8 cellular contexts compared by ENCODE assay signal in genomic region chr2:230643576-230644291, GRCh38.
A peak's percentile ranks its signal among the peaks of the same experiment; 100 is the strongest.
DNase-seq lines count a peak whose midpoint lies in the region; ATAC-seq and TF ChIP-seq lines count a peak whose summit lies in the region.

No MANE protein-coding gene starts in this region.

- H4K20me1 ChIP-seq in DND-41 (ENCODE audit: insufficient read depth, low read length), result no peaks in the 10 kb centered on the region

- H2AFZ ChIP-seq in DND-41 (ENCODE audit: low read depth, low read length), result peak overlapping the region; percentile 12

- ATAC-seq in DND-41 (ENCODE audit: insufficient read depth, low read depth) (peak; percentile 74), GM21717 (IDR thresholded peaks at IDR 0.05; ENCODE audit: unreplicated experiment) (peak; percentile 68)

- no peaks in the 10 kb centered on the region for H3K27me3 ChIP-seq in DND-41 (ENCODE audit: insufficient read depth, low read length, poor library complexity)
- no peaks in the 10 kb centered on the region for H3K27me3 ChIP-seq in adrenal gland
- no peaks in the 10 kb centered on the region for H3K27me3 ChIP-seq in neutrophil

- TF ChIP-seq POLR2A in adrenal gland (IDR thresholded peaks at IDR 0.05), result no peak

- WGBS in adrenal gland, 4 donors, result 50 to 63% (median 60%) methylated on average over 7 to 9 of the region's 9 CpGs

- DNase-seq in DND-41 (no peak), NCI-H510A (lab: John Stamatoyannopoulos, UW) (peak; percentile 52), adrenal gland (peak; percentile 35 to 75 (median 51)), NCI-H2081 (lab: John Stamatoyannopoulos, UW) (no peak), NCI-H526 (lab: John Stamatoyannopoulos, UW) (no peak)
- no peak for DNase-seq in effector CD4-positive, alpha-beta T cell

- no peak overlapping the region for H3K4me3 ChIP-seq in DND-41 (ENCODE audit: low read depth in 1 of 2, low read length in 2 of 2)
- H3K4me3 ChIP-seq in adrenal gland, result no peak overlapping the region
- H3K4me3 ChIP-seq in neutrophil (ENCODE audit: low read depth in 1 of 2, low read length in 1 of 2), result peak overlapping the region; percentile 21 to 25

- H3K9ac ChIP-seq in DND-41 (ENCODE audit: low read depth, low read length), result no peak overlapping the region

- H3K4me1 ChIP-seq in DND-41 (ENCODE audit: insufficient read depth, low read length) (peaks cover 9% of the 10 kb centered on the region), adrenal gland (replicated peaks in 1 of 2) (peaks cover 0 to 8% of the 10 kb centered on the region in 2 donors), neutrophil (ENCODE audit: control insufficient read depth in 1 of 2, insufficient read depth in 1 of 2, low read depth in 1 of 2, low read length in 1 of 2) (peaks cover 32 to 35% of the 10 kb centered on the region in 2 experiments)

- H3K9me3 ChIP-seq in DND-41 (ENCODE audit: insufficient read depth, low read length, severe bottlenecking), result no peaks in the 10 kb centered on the region
- H3K9me3 ChIP-seq in adrenal gland (replicated peaks in 1 of 3), result no peaks in the 10 kb centered on the region
- no peaks in the 10 kb centered on the region for H3K9me3 ChIP-seq in neutrophil

- TF ChIP-seq CTCF in DND-41 (IDR thresholded peaks at IDR 0.05; ENCODE audit: borderline replicate concordance, extremely low read depth, low read length, poor library complexity, severe bottlenecking), result no peak
- no peak for TF ChIP-seq CTCF in adrenal gland (IDR thresholded peaks at IDR 0.05)
- no peak for TF ChIP-seq CTCF in neutrophil (IDR thresholded peaks at IDR 0.05)

- no peak overlapping the region for H3K4me2 ChIP-seq in DND-41 (ENCODE audit: insufficient read depth, low read length)

- H3K36me3 ChIP-seq in DND-41 (ENCODE audit: insufficient read depth, low read length) (no peaks in the 10 kb centered on the region), adrenal gland (replicated peaks in 1 of 2) (no peaks in the 10 kb centered on the region), neutrophil (no peaks in the 10 kb centered on the region)

- no peaks in the 10 kb centered on the region for H3K79me2 ChIP-seq in DND-41 (ENCODE audit: insufficient read depth, low read length)

- intact Hi-C loops in adrenal gland (cut with DNase I), result no loop called here

- H3K27ac ChIP-seq in DND-41 (ENCODE audit: low read length), result peak overlapping the region; percentile 53
- peak overlapping the region in 2 of 5 donors; percentile 29 to 80 for H3K27ac ChIP-seq in adrenal gland
- H3K27ac ChIP-seq in neutrophil, result peak overlapping the region; percentile 75

Comparison
In these comparisons a context has a peak if more than half of its experiments do, and no peak if none do; other contexts are left out.
1. DNase-seq: peak in NCI-H510A (single experiment) and adrenal gland (7 of 7); none in DND-41 (single experiment), NCI-H2081 (0 of 2), NCI-H526 (0 of 2) and effector CD4-positive, alpha-beta T cell (single experiment).
2. H3K4me3 ChIP-seq: peak in neutrophil (2 of 2); none in DND-41 (0 of 2) and adrenal gland (0 of 4).